Comparison of ENCODE assay signal across 23 cellular contexts in genomic region chr12:95059984-95060383, GRCh38.
"Had no signal": no experiment of that assay in that cellular context is flagged by ENCODE, and none has a peak within 500 bp of the region (broad histone marks: within the 10 kb centered on the region; RNA-seq: fewer than 3 reads in every experiment).

No MANE protein-coding gene starts in this region.

- H3K27ac ChIP-seq: neural progenitor cell, ovary, parathyroid adenoma, psoas muscle, right lobe of liver, sigmoid colon, stomach, tibial artery, transverse colon, upper lobe of right lung, uterus had no signal

- H3K9me3 ChIP-seq: ovary, psoas muscle, right lobe of liver, sigmoid colon, stomach, tibial artery, transverse colon, upper lobe of right lung, uterus had no signal

- H3K4me3 ChIP-seq: neural progenitor cell, ovary, psoas muscle, right lobe of liver, sigmoid colon, stomach, tibial artery, transverse colon, upper lobe of right lung, uterus had no signal

- H3K4me1 ChIP-seq: parathyroid adenoma, psoas muscle, right lobe of liver, sigmoid colon, stomach, tibial artery, transverse colon, upper lobe of right lung, uterus had no signal

- DNase-seq: naive thymus-derived CD4-positive, alpha-beta T cell; natural killer cell; occipital lobe; ovary; posterior cingulate gyrus; psoas muscle; right lobe of liver; sigmoid colon; small intestine; stimulated activated CD4-positive, alpha-beta T cell treated with anti-CD3 and anti-CD28 coated beads, Interleukin-15, amount 100 ng/mL, for 24 hours; stimulated activated CD4-positive, alpha-beta T cell treated with anti-CD3 and anti-CD28 coated beads, Interleukin-2, amount 100 ng/mL, for 24 hours; stimulated activated CD4-positive, alpha-beta T cell treated with anti-CD3 and anti-CD28 coated beads, Interleukin-2, amount 100 ng/mL, for 48 hours; stimulated activated CD4-positive, alpha-beta T cell treated with anti-CD3 and anti-CD28 coated beads, Interleukin-4, amount 100 ng/mL, for 24 hours; stimulated activated naive B cell treated with anti-CD40 and anti-IgM and Interleukin-4, amounts not matched to agents 10 μg/mL and 1 μg/mL and 100 μg/mL, for 72 hours; stimulated activated naive CD4-positive, alpha-beta T cell treated with Interleukin-2 at 50 U/mL for 16 hours; stomach; tibial artery; transverse colon; upper lobe of right lung; uterus had no signal

- H3K27me3 ChIP-seq: neural progenitor cell, ovary, right lobe of liver, sigmoid colon, stomach, tibial artery, transverse colon, upper lobe of right lung, uterus had no signal

- H3K36me3 ChIP-seq: ovary, uterus had no signal

- ATAC-seq: naive thymus-derived CD4-positive, alpha-beta T cell; natural killer cell; psoas muscle; right lobe of liver; stimulated activated effector memory CD8-positive, alpha-beta T cell treated with anti-CD3 and anti-CD28 coated beads, Interleukin-12 subunit alpha, Interleukin-12 subunit beta, amount 100 ng/mL, for 72 hours; stimulated activated naive B cell treated with anti-CD40 and anti-IgM and Interleukin-4, amounts not matched to agents 10 μg/mL and 1 μg/mL and 100 μg/mL, for 72 hours; upper lobe of right lung had no signal
